In the genomic region with DNA sequence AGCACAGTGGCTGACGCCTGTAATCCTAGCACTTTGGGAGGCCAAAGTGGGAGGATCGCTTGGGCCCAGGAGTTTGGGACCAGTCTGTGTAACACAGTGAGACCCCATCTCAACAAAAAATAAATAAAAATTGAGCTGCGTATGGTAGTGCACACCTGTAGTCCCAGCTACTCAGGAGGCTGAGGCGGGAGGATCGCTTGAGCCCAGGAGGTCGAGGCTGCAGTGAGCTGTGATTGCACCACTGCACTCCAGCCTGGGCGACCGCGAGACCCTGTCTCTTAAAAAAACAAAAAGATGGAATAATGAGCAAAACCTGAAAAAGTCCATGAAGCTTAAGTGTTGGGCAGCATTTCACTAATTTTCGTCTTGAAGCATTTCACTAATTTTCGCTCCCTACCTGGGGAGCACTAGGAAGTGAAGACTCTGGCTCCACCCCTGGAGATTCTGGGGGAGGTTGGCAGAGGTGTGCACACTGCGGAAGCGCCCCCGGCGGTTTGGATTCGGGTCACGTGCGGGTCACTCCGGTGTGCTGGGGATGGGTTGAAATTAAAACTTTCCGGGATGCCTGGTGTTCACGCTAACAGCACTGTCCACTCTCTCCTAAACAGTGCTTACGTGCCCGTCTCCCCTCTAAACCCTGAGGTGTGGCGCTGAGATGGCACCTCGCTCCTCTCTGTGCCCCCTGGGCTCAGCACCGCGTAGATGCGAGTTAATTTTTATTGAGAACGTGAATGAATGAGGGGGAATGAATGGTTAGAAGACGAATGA, we compare ENCODE assay signal across 1 cellular context.
TF ChIP-seq lines count a peak whose summit lies in the region.

No MANE protein-coding gene starts in this region.

TF ChIP-seq in endothelial cell of umbilical vein, 7 proteins besides CTCF, POLR2A, EP300 and RAD21:
- TF ChIP-seq MAX (IDR thresholded peaks at IDR 0.05; ENCODE audit: insufficient read depth, insufficient read length): no peak
- TF ChIP-seq POLR2AphosphoS5 (IDR thresholded peaks at IDR 0.05; ENCODE audit: insufficient read depth, low read depth, low read length): no peak
- no peak for TF ChIP-seq FOS (IDR thresholded peaks at IDR 0.05; ENCODE audit: borderline replicate concordance, insufficient read depth, low read length)
- TF ChIP-seq MYC (IDR thresholded peaks at IDR 0.05; ENCODE audit: low read depth, low read length): no peak
- no peak for TF ChIP-seq GATA2 (IDR thresholded peaks at IDR 0.05; ENCODE audit: insufficient read depth, insufficient read length, low read depth, low read length)
- TF ChIP-seq EZH2 (IDR thresholded peaks at IDR 0.05; ENCODE audit: borderline replicate concordance, low read depth, low read length, severe bottlenecking): no peak
- TF ChIP-seq JUN (IDR thresholded peaks at IDR 0.05; ENCODE audit: borderline replicate concordance, insufficient read depth, insufficient read length, low read depth): no peak
